ENCODE assay signal across 8 cellular contexts in the genomic region with DNA sequence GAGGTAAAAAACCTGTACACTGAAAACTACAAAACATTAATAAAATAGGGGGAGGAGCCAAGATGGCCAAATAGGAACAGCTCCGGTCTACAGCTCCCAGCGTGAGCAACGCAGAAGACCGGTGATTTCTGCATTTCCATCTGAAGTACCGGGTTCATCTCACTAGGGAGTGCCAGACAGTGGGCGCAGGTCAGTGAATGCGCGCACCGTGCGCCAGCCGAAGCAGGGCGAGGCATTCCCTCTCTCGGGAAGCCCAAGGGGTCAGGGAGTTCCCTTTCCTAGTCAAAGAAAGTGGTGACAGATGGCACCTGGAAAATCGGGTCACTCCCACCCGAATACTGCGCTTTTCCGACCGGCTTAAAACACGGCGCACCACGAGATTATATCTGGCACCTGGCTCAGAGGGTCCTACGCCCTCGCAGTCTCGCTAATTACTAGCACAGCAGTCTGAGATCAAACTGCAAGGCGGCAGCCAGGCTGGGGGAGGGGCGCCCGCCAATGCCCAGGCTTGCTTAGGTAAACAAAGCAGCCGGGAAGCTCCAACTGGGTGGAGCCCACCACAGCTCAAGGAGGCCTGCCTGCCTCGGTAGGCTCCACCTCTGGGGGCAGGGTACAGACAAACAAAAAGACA.
DNase-seq lines count a peak whose midpoint lies in the region; ATAC-seq and TF ChIP-seq lines count a peak whose summit lies in the region.
"Not testable (repeated sequence)": the region's sequence is repeated elsewhere in the genome, so short reads cannot be mapped to it uniquely, and the experiment has no call there.

No MANE protein-coding gene starts in this region.

- H3K4me3 ChIP-seq in BE2C (ENCODE audit: low read depth, low read length) (peak overlapping the region; percentile 31), hepatocyte (peak overlapping the region; percentile 16), smooth muscle cell (peak overlapping the region; percentile 55)
- H3K4me3 ChIP-seq in Jurkat, Clone E6-1 (ENCODE audit: low read length) = peak overlapping the region; percentile 44
- not testable (repeated sequence) for H3K4me3 ChIP-seq in mucosa of descending colon

- peak overlapping the region; percentile 55 for H3K27ac ChIP-seq in hepatocyte
- H3K27ac ChIP-seq in smooth muscle cell (ENCODE audit: low read depth) = not testable (repeated sequence)

- WGBS in hepatocyte (ENCODE audit: low lambda C conversion rate, missing lambda C conversion rate) = 36% methylated on average over 23 of the region's 29 CpGs
- 51% methylated on average over 29 of the region's 29 CpGs for WGBS in smooth muscle cell (ENCODE audit: low lambda C conversion rate)

- H3K4me3 Mint-ChIP-seq in activated CD4-positive, alpha-beta T cell treated with anti-CD3 and anti-CD28 coated beads, Interleukin-2, amount 10 ng/mL, durations not matched to agents 7 days and 5 days = peak overlapping the region; percentile 34

- not testable (repeated sequence) for H3K27me3 ChIP-seq in BE2C; hepatocyte; smooth muscle cell (ENCODE audit: low read depth)

- POLR2A ChIA-PET in activated CD4-positive, alpha-beta T cell treated with anti-CD3 and anti-CD28 coated beads, Interleukin-2, amount 10 ng/mL, durations not matched to agents 7 days and 5 days (lab: Charles Lee) = not testable (repeated sequence)

- H2AFZ ChIP-seq in hepatocyte (peak overlapping the region; percentile 52), smooth muscle cell (ENCODE audit: low read depth) (peak overlapping the region; percentile 62)

- ATAC-seq in mucosa of descending colon = not testable (repeated sequence)

- H3K36me3 Mint-ChIP-seq in activated CD4-positive, alpha-beta T cell treated with anti-CD3 and anti-CD28 coated beads, Interleukin-2, amount 10 ng/mL, durations not matched to agents 7 days and 5 days (ENCODE audit: low read depth) = not testable (repeated sequence)

- peak overlapping the region; percentile 77 for H3K4me2 ChIP-seq in hepatocyte
- H3K4me2 ChIP-seq in smooth muscle cell = peak overlapping the region; percentile 84

- not testable (repeated sequence) for H3K79me2 ChIP-seq in hepatocyte; smooth muscle cell (ENCODE audit: low read depth)

- DNase-seq in BE2C (peak; percentile 28), NCI-H69 (lab: John Stamatoyannopoulos, UW) (peak; percentile 0), dermis blood vessel endothelial cell (peak; percentile 0), hepatocyte (ENCODE audit: low spot score) (peak; percentile 16), mucosa of descending colon (peak in 2 of 3 donors; percentile 17 to 34)
- peak; percentile 21 for DNase-seq in Jurkat, Clone E6-1 (ENCODE audit: low read depth, low spot score)
- DNase-seq in activated CD4-positive, alpha-beta T cell treated with anti-CD3 and anti-CD28 coated beads, Interleukin-2, amount 10 ng/mL, durations not matched to agents 7 days and 5 days; smooth muscle cell (lab: John Stamatoyannopoulos, UW; ENCODE audit: unreplicated experiment): not testable (repeated sequence)

- H3K27ac Mint-ChIP-seq in activated CD4-positive, alpha-beta T cell treated with anti-CD3 and anti-CD28 coated beads, Interleukin-2, amount 10 ng/mL, durations not matched to agents 7 days and 5 days = peak overlapping the region; percentile 41

- not testable (repeated sequence) for H3K4me1 ChIP-seq in BE2C; hepatocyte (ENCODE audit: insufficient read depth); mucosa of descending colon (ENCODE audit: low read depth); smooth muscle cell (ENCODE audit: low read depth)

- H3F3A ChIP-seq in smooth muscle cell (ENCODE audit: low read depth) = not testable (repeated sequence)

- H3K4me1 Mint-ChIP-seq in activated CD4-positive, alpha-beta T cell treated with anti-CD3 and anti-CD28 coated beads, Interleukin-2, amount 10 ng/mL, durations not matched to agents 7 days and 5 days = not testable (repeated sequence)

- CTCF ChIA-PET in activated CD4-positive, alpha-beta T cell treated with anti-CD3 and anti-CD28 coated beads, Interleukin-2, amount 10 ng/mL, durations not matched to agents 7 days and 5 days (lab: Charles Lee) = not testable (repeated sequence)

- not testable (repeated sequence) for H4K20me1 ChIP-seq in hepatocyte (ENCODE audit: insufficient read depth, poor library complexity, severe bottlenecking); smooth muscle cell (ENCODE audit: low read depth)

- intact Hi-C loops in mucosa of descending colon (cut with DNase I, micrococcal nuclease) = not testable (repeated sequence)

- not testable (repeated sequence) for H3K36me3 ChIP-seq in BE2C; hepatocyte (replicated peaks; ENCODE audit: insufficient read depth, low read depth); mucosa of descending colon (ENCODE audit: low read depth); smooth muscle cell (ENCODE audit: low read depth)

- not testable (repeated sequence) for H3K9me2 ChIP-seq in hepatocyte (replicated peaks; ENCODE audit: insufficient read depth)

- TF ChIP-seq CTCF in BE2C (IDR thresholded peaks at IDR 0.05; ENCODE audit: low read depth, low read length); mucosa of descending colon (IDR thresholded peaks at IDR 0.05); smooth muscle cell (IDR thresholded peaks at IDR 0.05; ENCODE audit: borderline replicate concordance, insufficient read depth, poor library complexity, severe bottlenecking): not testable (repeated sequence)
- TF ChIP-seq CTCF in hepatocyte (IDR thresholded peaks at IDR 0.05; ENCODE audit: poor library complexity) = peak; percentile 26

- not testable (repeated sequence) for H3K9me3 Mint-ChIP-seq in activated CD4-positive, alpha-beta T cell treated with anti-CD3 and anti-CD28 coated beads, Interleukin-2, amount 10 ng/mL, durations not matched to agents 7 days and 5 days

- not testable (repeated sequence) for H3K9ac ChIP-seq in smooth muscle cell (ENCODE audit: low read depth)

- H3K27me3 Mint-ChIP-seq in activated CD4-positive, alpha-beta T cell treated with anti-CD3 and anti-CD28 coated beads, Interleukin-2, amount 10 ng/mL, durations not matched to agents 7 days and 5 days = not testable (repeated sequence)

- H3K9me3 ChIP-seq in BE2C; hepatocyte (ENCODE audit: low read depth); mucosa of descending colon; smooth muscle cell (replicated peaks; ENCODE audit: low read depth): not testable (repeated sequence)
